In the genomic region with DNA sequence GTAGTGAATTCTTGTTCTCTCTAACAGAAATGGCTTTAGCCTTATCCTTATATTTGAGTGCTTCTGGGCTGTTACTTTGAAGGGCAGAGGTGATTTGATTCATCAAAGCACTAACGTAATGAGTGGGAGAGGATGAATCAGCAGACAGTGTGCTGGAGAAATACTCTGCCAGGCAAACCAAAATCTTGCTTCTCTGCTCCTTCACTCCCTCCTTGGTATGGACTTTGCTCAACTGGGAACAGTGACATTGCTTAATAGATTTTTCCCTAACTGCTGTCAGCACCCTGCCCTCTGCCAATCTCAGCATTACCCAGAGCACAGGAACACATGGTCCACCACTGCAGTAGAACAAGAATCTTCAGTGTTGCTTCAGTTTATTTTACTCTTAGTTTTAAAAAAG, we compare ENCODE assay signal across 8 cellular contexts. TPM values are rescaled to one million over a fixed set of nuclear protein-coding genes. Genes with fewer than 3 reads are reported as not detected.
DNase-seq lines count a peak whose midpoint lies in the region; ATAC-seq and TF ChIP-seq lines count a peak whose summit lies in the region.

No MANE protein-coding gene starts in this region.

- ATAC-seq in GM21619 (IDR thresholded peaks at IDR 0.05; ENCODE audit: unreplicated experiment) (peak; percentile 48), gastrocnemius medialis (peak; percentile 95 to 96)

- no peak for TF ChIP-seq POLR2A in gastrocnemius medialis (IDR thresholded peaks at IDR 0.05)

- H3K27ac Mint-ChIP-seq in glutamatergic neuron (ENCODE audit: unreplicated experiment) = no peak overlapping the region

- H3K27me3 ChIP-seq in gastrocnemius medialis = no peaks in the 10 kb centered on the region

- peaks cover 3% of the 10 kb centered on the region for H3K36me3 Mint-ChIP-seq in glutamatergic neuron (ENCODE audit: unreplicated experiment)

- peaks cover 83 to 91% of the 10 kb centered on the region in 2 donors for H3K4me1 ChIP-seq in gastrocnemius medialis

- DNase-seq in OCI-M1 (lab: John Stamatoyannopoulos, UW) (peak; percentile 72), fibroblast of villous mesenchyme (ENCODE audit: low read depth) (peak; percentile 93), gastrocnemius medialis (peak; percentile 73 to 80), superior temporal gyrus (ENCODE audit: extremely low spot score) (no peak), NCI-H1694 treated with DMSO at 0.1 percent for 48 hours (lab: John Stamatoyannopoulos, UW) (no peak), glutamatergic neuron (no peak), germinal center (ENCODE audit: low spot score) (no peak)

- H3K9me3 Mint-ChIP-seq in glutamatergic neuron (ENCODE audit: unreplicated experiment) = no peaks in the 10 kb centered on the region

- H3K9me3 ChIP-seq in gastrocnemius medialis = no peaks in the 10 kb centered on the region

- H3K4me3 Mint-ChIP-seq in glutamatergic neuron (ENCODE audit: unreplicated experiment) = no peak overlapping the region

- H3K36me3 ChIP-seq in gastrocnemius medialis = no peaks in the 10 kb centered on the region

- no peaks in the 10 kb centered on the region for H3K4me1 Mint-ChIP-seq in glutamatergic neuron (ENCODE audit: low read depth, unreplicated experiment)

- in situ Hi-C loops in gastrocnemius medialis (cut with MboI; ENCODE audit: low sequenced_read_pairs in 4 of 4) = no loop called here

- TF ChIP-seq CTCF in fibroblast of villous mesenchyme (IDR thresholded peaks at IDR 0.05; ENCODE audit: insufficient read depth, low read depth, low read length) (no peak), gastrocnemius medialis (IDR thresholded peaks at IDR 0.05 in 4 of 5, conservative IDR thresholded peaks at IDR 0.05 in 1 of 5) (no peak), glutamatergic neuron (IDR thresholded peaks at IDR 0.05; ENCODE audit: partially characterized antibody, unreplicated experiment) (no peak)

- H3K4me3 ChIP-seq in fibroblast of villous mesenchyme (ENCODE audit: low read depth, low read length) (no peak overlapping the region), gastrocnemius medialis (no peak overlapping the region)

- H3K27me3 Mint-ChIP-seq in glutamatergic neuron (ENCODE audit: unreplicated experiment) = no peaks in the 10 kb centered on the region

- intact Hi-C loops in gastrocnemius medialis (cut with DNase I; ENCODE audit: low total_unique reads) = no loop called here

- H3K27ac ChIP-seq in gastrocnemius medialis = peak overlapping the region; percentile 76 to 99 (median 78)

RNA-seq across cellular contexts. Expression of gene PDLIM5, which starts 56.0 kb away (rescaled TPM):
- total RNA-seq in fibroblast of villous mesenchyme (259 and 370 TPM in 2 replicates), gastrocnemius medialis (100 to 1,000 TPM; 473 to 833 (median 673) TPM), glutamatergic neuron (ENCODE audit: unreplicated experiment) (32.7 TPM)

Comparison
In these comparisons a context has a peak if more than half of its experiments do, and no peak if none do; other contexts are left out.
1. DNase-seq: peak in OCI-M1 (single experiment), fibroblast of villous mesenchyme (single experiment) and gastrocnemius medialis (2 of 2); none in superior temporal gyrus (single experiment), NCI-H1694 treated with DMSO at 0.1 percent for 48 hours (single experiment), glutamatergic neuron (single experiment) and germinal center (single experiment).